Comparison of ENCODE assay signal across 16 cellular contexts in the genomic region with DNA sequence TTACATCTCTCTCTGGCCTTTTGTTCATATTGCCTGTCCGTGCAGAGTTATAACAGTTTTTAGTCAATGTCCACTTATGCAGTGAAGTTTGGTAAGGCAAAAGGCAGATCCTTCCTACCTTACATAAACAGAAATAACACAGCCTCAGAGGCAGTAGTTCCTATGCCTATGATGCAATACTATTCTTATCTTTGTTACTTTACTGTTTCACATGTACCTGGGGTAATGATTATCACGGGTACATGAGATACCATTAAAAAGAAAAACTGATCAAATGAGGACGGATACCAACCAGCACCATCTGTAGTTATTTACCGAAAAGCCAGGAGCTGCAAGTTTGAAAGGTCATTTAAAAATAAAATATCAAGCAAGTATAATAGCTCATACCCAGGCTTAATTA.
"Had no signal": no experiment of that assay in that cellular context is flagged by ENCODE, and none has a peak within 500 bp of the region (broad histone marks: within the 10 kb centered on the region; RNA-seq: fewer than 3 reads in every experiment).

No MANE protein-coding gene starts in this region.

- H3K4me3 ChIP-seq: lower lobe of right lung, prostate gland, stomach, suprapubic skin, tibial nerve, uterus had no signal

- DNase-seq: activated gamma-delta T cell treated with Interleukin-2 at 50 U/mL for 16 hours; activated T-cell treated with anti-CD3 and anti-CD28 coated beads, Interleukin-2, amount 50 U/mL, for 1 hour; anterior cingulate cortex; effector CD4-positive, alpha-beta T cell; erythroblast; foreskin melanocyte; immature natural killer cell; lower lobe of right lung; natural killer cell; stimulated activated CD4-positive, alpha-beta T cell treated with anti-CD3 and anti-CD28 coated beads, Interleukin-1b, Interleukin-23, amount 100 ng/mL, for 48 hours; stomach; T-helper 1 cell; uterus had no signal

- H3K9me3 ChIP-seq: lower lobe of right lung, prostate gland, stomach, suprapubic skin, tibial nerve, uterus had no signal

- H3K27me3 ChIP-seq: stomach, suprapubic skin, tibial nerve, uterus had no signal

- H3K36me3 ChIP-seq: lower lobe of right lung, prostate gland, stomach, suprapubic skin, tibial nerve, uterus had no signal

- H3K4me1 ChIP-seq: prostate gland, uterus had no signal

- ATAC-seq: lower lobe of right lung, natural killer cell had no signal

- H3K27ac ChIP-seq: lower lobe of right lung, prostate gland, suprapubic skin, tibial nerve, uterus had no signal
